In the genomic region with DNA sequence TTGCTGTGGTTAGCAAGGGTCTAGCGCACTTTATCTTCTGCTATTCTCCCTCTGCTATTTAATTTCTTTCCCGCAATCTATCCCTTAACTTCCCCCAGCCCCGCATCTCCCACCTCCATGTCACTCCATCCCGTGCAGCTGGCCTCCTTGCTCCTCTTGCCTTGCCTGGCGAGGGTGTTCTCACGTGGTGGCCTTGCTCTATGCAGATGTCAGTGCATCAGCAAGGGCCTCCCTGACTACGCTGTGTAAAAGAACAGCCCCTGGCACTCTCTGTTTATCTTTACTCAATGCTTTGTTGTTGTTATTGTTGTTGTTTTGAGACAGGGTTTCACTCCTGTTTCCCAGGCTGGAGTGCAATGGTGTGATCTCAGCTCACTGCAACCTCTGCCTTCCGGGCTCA, we compare ENCODE assay signal across 13 cellular contexts.
DNase-seq lines count a peak whose midpoint lies in the region; ATAC-seq and TF ChIP-seq lines count a peak whose summit lies in the region.
"Had no signal": no experiment of that assay in that cellular context is flagged by ENCODE, and none has a peak within 500 bp of the region (broad histone marks: within the 10 kb centered on the region; RNA-seq: fewer than 3 reads in every experiment).

No MANE protein-coding gene starts in this region.

- no peak for TF ChIP-seq CTCF in heart right ventricle (IDR thresholded peaks at IDR 0.05)
- TF ChIP-seq CTCF in esophagus muscularis mucosa (IDR thresholded peaks at IDR 0.05): no peak
- TF ChIP-seq CTCF in psoas muscle (IDR thresholded peaks at IDR 0.05): no peak
- TF ChIP-seq CTCF in uterus (IDR thresholded peaks at IDR 0.05): no peak
- TF ChIP-seq CTCF in left lung (IDR thresholded peaks at IDR 0.05): no peak

- H3K27me3 ChIP-seq in heart right ventricle (no peaks in the 10 kb centered on the region), esophagus muscularis mucosa (no peaks in the 10 kb centered on the region), psoas muscle (ENCODE audit: insufficient read depth in 3 of 3, low read length in 2 of 3) (no peaks in the 10 kb centered on the region), uterus (no peaks in the 10 kb centered on the region), left lung (no peaks in the 10 kb centered on the region)

- peak overlapping the region in 7 of 10 donors; percentile 72 to 97 (median 95) for H3K27ac ChIP-seq in heart right ventricle
- H3K27ac ChIP-seq in esophagus muscularis mucosa (replicated peaks in 1 of 4): peak overlapping the region; percentile 93 to 100 (median 98)
- peak overlapping the region; percentile 99 for H3K27ac ChIP-seq in psoas muscle
- peak overlapping the region; percentile 97 to 100 for H3K27ac ChIP-seq in uterus
- H3K27ac ChIP-seq in left lung: peak overlapping the region in 1 of 2 donors; percentile 80

- intact Hi-C loops in heart right ventricle (cut with DNase I): loop anchor here in 8 of 10 donors (2.0 to 10.0 kb wide), 9 partner anchors 15 to 147 kb away; partner anchors contain the start of gene ZBTB16 (in 4 of the 8)
- intact Hi-C loops in left cardiac atrium (cut with DNase I): loop anchor here in 1 of 2 donors (2.0 to 5.0 kb wide), 3 partner anchors 76 to 145 kb away; partner anchors contain the start of gene ZBTB16
- intact Hi-C loops in esophagus muscularis mucosa (cut with DNase I): no loop called here
- intact Hi-C loops in psoas muscle (cut with DNase I): loop anchor here in 1 of 2 donors (2.0 kb wide), 1 partner anchor 15 kb away; no protein-coding TSS in a partner anchor
- intact Hi-C loops in uterus (cut with DNase I; ENCODE audit: low total_unique reads): no loop called here
- intact Hi-C loops in left lung (cut with DNase I): no loop called here

- 80 to 94% methylated on average over 8 of the region's 8 CpGs for WGBS in heart right ventricle, 2 donors
- WGBS in esophagus muscularis mucosa: 90% methylated on average over 8 of the region's 8 CpGs
- WGBS in psoas muscle, 3 donors: 41 to 73% (median 42%) methylated on average over 8 of the region's 8 CpGs

- DNase-seq in heart right ventricle: no peak
- no peak for DNase-seq in left cardiac atrium
- DNase-seq in esophagus muscularis mucosa (ENCODE audit: extremely low spot score): no peak
- DNase-seq in psoas muscle: peak; percentile 26 to 72
- peak in 1 of 2 donors; percentile 51 for DNase-seq in uterus
- DNase-seq in left lung: no peak
- DNase-seq in NCI-H226: no peak
- DNase-seq in activated gamma-delta T cell treated with Interleukin-2 at 50 U/mL for 16 hours: no peak
- DNase-seq: activated T-cell treated with anti-CD3 and anti-CD28 coated beads, Interleukin-2, amount 50 U/mL, for 1 hour; effector CD8-positive, alpha-beta T cell; NCI-H2029; SW 1271 had no signal

- H3K4me1 ChIP-seq in heart right ventricle: peaks cover 32 to 87% (median 79%) of the 10 kb centered on the region in 9 donors
- H3K4me1 ChIP-seq in esophagus muscularis mucosa: peaks cover 91 to 98% (median 96%) of the 10 kb centered on the region in 4 donors
- peaks cover 95% of the 10 kb centered on the region for H3K4me1 ChIP-seq in psoas muscle
- peaks cover 22 to 34% of the 10 kb centered on the region in 2 donors for H3K4me1 ChIP-seq in uterus
- peaks cover 47 to 83% of the 10 kb centered on the region in 2 donors for H3K4me1 ChIP-seq in left lung

- TF ChIP-seq POLR2A in esophagus muscularis mucosa (IDR thresholded peaks at IDR 0.05; ENCODE audit: low read depth) (no peak), uterus (IDR thresholded peaks at IDR 0.05) (no peak)

- no peak for TF ChIP-seq EP300 in esophagus muscularis mucosa (IDR thresholded peaks at IDR 0.05)

- H3K4me3 ChIP-seq in heart right ventricle (no peak overlapping the region), esophagus muscularis mucosa (peak overlapping the region in 1 of 4 donors; percentile 53), psoas muscle (peak overlapping the region; percentile 1), uterus (peak overlapping the region in 1 of 2 donors; percentile 47), left lung (no peak overlapping the region)

- H3K36me3 ChIP-seq in heart right ventricle: peaks cover 0 to 3% (median 0%) of the 10 kb centered on the region in 9 donors
- H3K36me3 ChIP-seq in esophagus muscularis mucosa: peaks cover 3 to 36% (median 18%) of the 10 kb centered on the region in 4 donors
- H3K36me3 ChIP-seq in psoas muscle (ENCODE audit: insufficient read depth in 1 of 2, low read depth in 1 of 2): peaks cover 0 to 24% of the 10 kb centered on the region in 2 donors
- H3K36me3 ChIP-seq in uterus: no peaks in the 10 kb centered on the region
- H3K36me3 ChIP-seq in left lung: peaks cover 0 to 11% of the 10 kb centered on the region in 2 donors

- H3K9me3 ChIP-seq in heart right ventricle (no peaks in the 10 kb centered on the region), esophagus muscularis mucosa (no peaks in the 10 kb centered on the region), psoas muscle (no peaks in the 10 kb centered on the region), uterus (no peaks in the 10 kb centered on the region), left lung (no peaks in the 10 kb centered on the region)

- no peak for ATAC-seq in heart right ventricle
- no peak for ATAC-seq in left cardiac atrium
- peak in 1 of 4 donors; percentile 1 for ATAC-seq in psoas muscle
- no peak for ATAC-seq in left lung
- ATAC-seq: Panc1 had no signal

Comparison
In these comparisons a context has a peak if more than half of its experiments do, and no peak if none do; other contexts are left out.
1. DNase-seq: peak in psoas muscle (2 of 2); none in heart right ventricle (0 of 2), left cardiac atrium (single experiment), esophagus muscularis mucosa (single experiment), left lung (0 of 2), NCI-H226 (single experiment) and activated gamma-delta T cell treated with Interleukin-2 at 50 U/mL for 16 hours (single experiment).
2. intact Hi-C loops: an anchor here in heart right ventricle (2.0 to 10.0 kb wide); none called in esophagus muscularis mucosa, uterus and left lung.